In genomic region chr11:20501252-20501651, GRCh38 we compare ENCODE assay signal across 14 cellular contexts.
DNase-seq lines count a peak whose midpoint lies in the region; ATAC-seq, FAIRE-seq and TF ChIP-seq lines count a peak whose summit lies in the region.
"Had no signal": no experiment of that assay in that cellular context is flagged by ENCODE, and none has a peak within 500 bp of the region (broad histone marks: within the 10 kb centered on the region; RNA-seq: fewer than 3 reads in every experiment).

No MANE protein-coding gene starts in this region.

- no peak for TF ChIP-seq RAD21 in A549 (conservative IDR thresholded peaks at IDR 0.05 in 1 of 2, IDR thresholded peaks at IDR 0.05 in 1 of 2)

- CTCF ChIA-PET in A549 (lab: Yijun Ruan, JAX) = interaction anchor here (0.7 kb wide), 1 partner anchor 12 kb away, joined by 3 read pairs; no protein-coding TSS in a partner anchor

- peak overlapping the region; percentile 58 to 67; a peak in 4 of 6 replicates for H3K27ac ChIP-seq in A549
- H3K27ac ChIP-seq: ovary had no signal

- H3K4me1 ChIP-seq in A549 = peaks cover 17% of the 10 kb centered on the region; the same call in 2 of the 3 replicates

- H3K9me3 ChIP-seq in A549 = no peaks in the 10 kb centered on the region
- H3K9me3 ChIP-seq: ovary had no signal

- in situ Hi-C loops in ACHN (cut with HindIII; ENCODE audit: low pct_ligation_motif_present, low pct_unique_long_range_greater_than_20kb, low sequenced_read_pairs) = no loop called here

- H3K4me2 ChIP-seq in A549 = peak overlapping the region; percentile 45; the same call in 2 of the 3 replicates

- H3K4me3 ChIP-seq in A549 = no peak overlapping the region
- H3K4me3 ChIP-seq: ovary had no signal

- TF ChIP-seq EP300 in A549 (IDR thresholded peaks at IDR 0.05) = no peak

- TF ChIP-seq POLR2A in A549 (IDR thresholded peaks at IDR 0.05; ENCODE audit: low read length) = no peak

- DNase-seq in A549 (ENCODE audit: low read depth in 1 of 2, low spot score in 1 of 2) = no peak
- DNase-seq in ACHN = no peak
- DNase-seq in NCI-H1048 (lab: John Stamatoyannopoulos, UW) = no peak
- DNase-seq in AG08396 (ENCODE audit: low spot score) = no peak
- no peak for DNase-seq in activated CD8-positive, alpha-beta memory T cell treated with anti-CD3 and anti-CD28 coated beads, Interleukin-2, amount 50 U/mL, for 4 hours
- DNase-seq: immature natural killer cell, NCI-H1092 treated with DMSO at 0.1 percent for 48 hours, ovary had no signal

- POLR2A ChIA-PET in A549 (lab: Yijun Ruan, JAX) = no interaction called here

- no peak for FAIRE-seq in A549 (lab: Jason Lieb, UNC)
- FAIRE-seq: D721Med, endometrium had no signal

- TF ChIP-seq CTCF in A549 (IDR thresholded peaks at IDR 0.05) = no peak

- ATAC-seq in A549 (no peak), GM18909 (IDR thresholded peaks at IDR 0.05; ENCODE audit: poor library complexity, unreplicated experiment) (peak; percentile 85), HG02610 (IDR thresholded peaks at IDR 0.05; ENCODE audit: unreplicated experiment) (peak; percentile 70), HG03460 (IDR thresholded peaks at IDR 0.05; ENCODE audit: unreplicated experiment) (peak; percentile 78)
- ATAC-seq: Panc1 had no signal

TF ChIP-seq in A549, 52 proteins besides CTCF, POLR2A, EP300 and RAD21:
- TF ChIP-seq HEYL (CRISPR knock-in tag; IDR thresholded peaks at IDR 0.05) (no peak), CEBPB (IDR thresholded peaks at IDR 0.05) (peak in 1 of 2 experiments; percentile 41; a peak in 1 of 4 replicates)
TF ChIP-seq in A549: peak in this region for 1.

Comparison
In these comparisons a context has a peak if more than half of its experiments do, and no peak if none do; other contexts are left out.
1. ATAC-seq: peak in GM18909 (single experiment), HG02610 (single experiment) and HG03460 (single experiment); none in A549 (0 of 2).